ENCODE assay signal across 28 cellular contexts in the genomic region with DNA sequence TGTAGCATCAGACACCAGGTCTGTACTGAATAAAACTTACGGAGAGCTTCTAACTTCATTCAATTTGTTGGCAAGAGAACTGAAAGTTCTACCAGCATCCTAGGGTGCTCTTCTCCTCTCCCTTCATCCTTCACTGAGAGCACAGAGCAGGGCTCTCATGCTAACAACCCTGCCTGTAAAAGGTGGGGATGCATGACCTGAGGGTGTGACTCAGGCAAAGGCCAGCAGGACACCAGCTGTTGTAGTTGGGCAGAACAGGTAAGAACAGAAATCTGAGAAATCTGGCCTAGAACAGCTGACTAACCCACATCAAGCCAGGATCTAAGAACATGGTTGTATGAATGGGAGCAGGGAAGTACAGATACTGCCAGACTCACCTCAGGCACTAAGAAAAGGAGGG.
"Had no signal": no experiment of that assay in that cellular context is flagged by ENCODE, and none has a peak within 500 bp of the region (broad histone marks: within the 10 kb centered on the region; RNA-seq: fewer than 3 reads in every experiment).

No MANE protein-coding gene starts in this region.

- H3K4me1 Mint-ChIP-seq: activated naive CD8-positive, alpha-beta T cell treated with anti-CD3 and anti-CD28 coated beads, Interleukin-2, amount 10 ng/mL, durations not matched to agents 7 days and 5 days; natural killer cell; stimulated activated naive B cell treated with anti-CD40 and anti-IgM and Interleukin-4, amounts not matched to agents 10 μg/mL and 1 μg/mL and 100 μg/mL, for 72 hours had no signal

- H3K9me3 ChIP-seq: right atrium auricular region, thyroid gland, vagina had no signal

- H3K4me3 ChIP-seq: neural progenitor cell, right atrium auricular region, smooth muscle cell, stomach, thyroid gland, upper lobe of left lung, vagina had no signal

- DNase-seq: activated CD4-positive, alpha-beta T cell treated with anti-CD3 and anti-CD28 coated beads for 48 hours; activated CD4-positive, alpha-beta T cell treated with anti-CD3 and anti-CD28 coated beads, Interleukin-2, amount 50 U/mL, for 48 hours; activated CD8-positive, alpha-beta memory T cell treated with anti-CD3 and anti-CD28 coated beads, Interleukin-2, amount 50 U/mL, for 4 hours; activated effector memory CD4-positive, alpha-beta T cell treated with anti-CD3 and anti-CD28 coated beads, Interleukin-2, amount 50 U/mL, for 16 hours; activated naive CD4-positive, alpha-beta T cell treated with anti-CD3 and anti-CD28 coated beads for 36 hours; activated naive CD8-positive, alpha-beta T cell treated with anti-CD3 and anti-CD28 coated beads, Interleukin-2, amount 10 ng/mL, durations not matched to agents 7 days and 5 days; activated T-cell treated with anti-CD3 and anti-CD28 coated beads, Interleukin-2, amount 50 U/mL, for 1 hour; caudate nucleus; cortex of kidney; effector memory CD8-positive, alpha-beta T cell; foreskin fibroblast; kidney glomerular epithelial cell; left ventricle myocardium superior; midbrain; natural killer cell; occipital lobe; stimulated activated CD4-positive, alpha-beta T cell treated with anti-CD3 and anti-CD28 coated beads, Interleukin-1b, Interleukin-23, amount 100 ng/mL, for 48 hours; stimulated activated naive B cell treated with anti-CD40 and anti-IgM and Interleukin-4, amounts not matched to agents 10 μg/mL and 1 μg/mL and 100 μg/mL, for 72 hours; stomach; T-helper 9 cell; thyroid gland; upper lobe of left lung; WERI-Rb-1 had no signal

- H3K27me3 Mint-ChIP-seq: stimulated activated naive B cell treated with anti-CD40 and anti-IgM and Interleukin-4, amounts not matched to agents 10 μg/mL and 1 μg/mL and 100 μg/mL, for 72 hours had no signal

- H2AFZ ChIP-seq: neural progenitor cell had no signal

- H3K27me3 ChIP-seq: neural progenitor cell, right atrium auricular region, stomach, thyroid gland, upper lobe of left lung, vagina had no signal

- H3K4me3 Mint-ChIP-seq: activated naive CD4-positive, alpha-beta T cell treated with anti-CD3 and anti-CD28 coated beads for 36 hours; activated naive CD8-positive, alpha-beta T cell treated with anti-CD3 and anti-CD28 coated beads, Interleukin-2, amount 10 ng/mL, durations not matched to agents 7 days and 5 days; activated T-helper 1 cell treated with anti-CD3 and anti-CD28 coated beads, Interleukin-12 subunit alpha, Interleukin-12 subunit beta, Interleukin-2, Interleukin-4 antibody, amounts not matched to agents 30 ng/mL and 10 ng/mL and 1 ng/mL, durations not matched to agents 14 hours and 24 hours and 36 hours; effector memory CD8-positive, alpha-beta T cell; natural killer cell; neural progenitor cell; stimulated activated naive B cell treated with anti-CD40 and anti-IgM and Interleukin-4, amounts not matched to agents 10 μg/mL and 1 μg/mL and 100 μg/mL, for 72 hours had no signal

- H3K9me3 Mint-ChIP-seq: activated naive CD4-positive, alpha-beta T cell treated with anti-CD3 and anti-CD28 coated beads for 36 hours; activated T-helper 1 cell treated with anti-CD3 and anti-CD28 coated beads, Interleukin-12 subunit alpha, Interleukin-12 subunit beta, Interleukin-2, Interleukin-4 antibody, amounts not matched to agents 30 ng/mL and 10 ng/mL and 1 ng/mL, durations not matched to agents 14 hours and 24 hours and 36 hours; natural killer cell; stimulated activated naive B cell treated with anti-CD40 and anti-IgM and Interleukin-4, amounts not matched to agents 10 μg/mL and 1 μg/mL and 100 μg/mL, for 72 hours had no signal

- H3K27ac Mint-ChIP-seq: activated naive CD4-positive, alpha-beta T cell treated with anti-CD3 and anti-CD28 coated beads for 36 hours; activated naive CD8-positive, alpha-beta T cell treated with anti-CD3 and anti-CD28 coated beads, Interleukin-2, amount 10 ng/mL, durations not matched to agents 7 days and 5 days; activated T-helper 1 cell treated with anti-CD3 and anti-CD28 coated beads, Interleukin-12 subunit alpha, Interleukin-12 subunit beta, Interleukin-2, Interleukin-4 antibody, amounts not matched to agents 30 ng/mL and 10 ng/mL and 1 ng/mL, durations not matched to agents 14 hours and 24 hours and 36 hours; effector memory CD8-positive, alpha-beta T cell; natural killer cell; stimulated activated naive B cell treated with anti-CD40 and anti-IgM and Interleukin-4, amounts not matched to agents 10 μg/mL and 1 μg/mL and 100 μg/mL, for 72 hours had no signal

- H3K36me3 Mint-ChIP-seq: activated naive CD8-positive, alpha-beta T cell treated with anti-CD3 and anti-CD28 coated beads, Interleukin-2, amount 10 ng/mL, durations not matched to agents 7 days and 5 days; natural killer cell; stimulated activated naive B cell treated with anti-CD40 and anti-IgM and Interleukin-4, amounts not matched to agents 10 μg/mL and 1 μg/mL and 100 μg/mL, for 72 hours had no signal

- H3K27ac ChIP-seq: neural progenitor cell, right atrium auricular region, thyroid gland, upper lobe of left lung, vagina, WERI-Rb-1 had no signal

- H3K4me1 ChIP-seq: thyroid gland had no signal

- H3K9ac ChIP-seq: neural progenitor cell had no signal

- H3K36me3 ChIP-seq: neural progenitor cell, right atrium auricular region, stomach, thyroid gland, upper lobe of left lung, vagina, WERI-Rb-1 had no signal
